1 cellular context compared by ENCODE assay signal in genomic region chr12:2768224-2768961, GRCh38.
TF ChIP-seq lines count a peak whose summit lies in the region.

No MANE protein-coding gene starts in this region.

TF ChIP-seq in K562, 482 proteins besides CTCF, POLR2A, EP300 and RAD21:
- TF ChIP-seq ZFP36 (IDR thresholded peaks at IDR 0.05; ENCODE audit: low read depth, low read length, partially characterized antibody) (peak; percentile 56), IRF1 (CRISPR knock-in tag; IDR thresholded peaks at IDR 0.05; ENCODE audit: borderline replicate concordance) (no peak)
